In the genomic region with DNA sequence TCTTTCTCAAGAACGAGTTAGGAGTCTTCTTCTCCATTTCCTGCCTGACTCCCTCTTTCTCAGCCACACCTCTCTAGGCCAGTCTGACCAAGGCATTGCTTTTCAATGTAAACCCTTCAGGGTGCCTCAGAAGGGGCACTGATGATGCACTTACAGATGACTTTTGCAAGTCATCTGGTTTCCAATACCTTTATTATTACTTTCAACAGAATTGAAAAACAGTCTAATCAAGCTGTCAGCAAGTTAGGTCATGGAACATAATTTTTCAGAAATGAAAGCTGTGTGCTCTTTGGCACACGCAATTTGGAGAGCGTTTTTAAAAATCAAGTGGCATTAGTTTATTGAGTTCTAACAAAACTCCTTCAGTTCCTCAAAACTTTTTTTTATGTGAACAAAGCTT, we compare ENCODE assay signal across 31 cellular contexts. TPM values are rescaled to one million over a fixed set of nuclear protein-coding genes. Genes with fewer than 3 reads are reported as not detected.
"Had no signal": no experiment of that assay in that cellular context is flagged by ENCODE, and none has a peak within 500 bp of the region (broad histone marks: within the 10 kb centered on the region; RNA-seq: fewer than 3 reads in every experiment).

No MANE protein-coding gene starts in this region.

- H3K4me1 ChIP-seq: gastrocnemius medialis, pancreas, right lobe of liver, stomach, thyroid gland, vagina had no signal

- H3K27ac Mint-ChIP-seq: effector memory CD8-positive, alpha-beta T cell; memory B cell; natural killer cell; progenitor cell of endocrine pancreas had no signal

- H3K4me3 Mint-ChIP-seq: effector memory CD8-positive, alpha-beta T cell; memory B cell; natural killer cell had no signal

- H3K4me1 Mint-ChIP-seq: natural killer cell had no signal

- H3K36me3 Mint-ChIP-seq: memory B cell, natural killer cell had no signal

- H3K36me3 ChIP-seq: gastrocnemius medialis, neutrophil, pancreas, right lobe of liver, stomach, thyroid gland, vagina had no signal

- H3K27ac ChIP-seq: epithelial cell of prostate, gastrocnemius medialis, neutrophil, pancreas, right lobe of liver, stomach, thyroid gland, vagina had no signal

- H3K9me3 ChIP-seq: gastrocnemius medialis, neutrophil, pancreas, right lobe of liver, stomach, thyroid gland, vagina had no signal

- H3K4me3 ChIP-seq: gastrocnemius medialis, lung, pancreas, right lobe of liver, stomach, thyroid gland, vagina had no signal

- H3K9me3 Mint-ChIP-seq: effector memory CD8-positive, alpha-beta T cell; memory B cell; natural killer cell had no signal

- H3K27me3 ChIP-seq: gastrocnemius medialis, pancreas, right lobe of liver, thyroid gland, vagina had no signal

- DNase-seq: cortex of kidney; effector memory CD8-positive, alpha-beta T cell; foreskin fibroblast; gastrocnemius medialis; head of caudate nucleus; kidney; natural killer cell; pancreas; right lobe of liver; small intestine; stimulated activated CD4-positive, alpha-beta T cell treated with anti-CD3 and anti-CD28 coated beads, Interleukin-15, amount 100 ng/mL, for 24 hours; stimulated activated CD4-positive, alpha-beta T cell treated with anti-CD3 and anti-CD28 coated beads, Interleukin-2, amount 100 ng/mL, for 48 hours; stimulated activated naive CD4-positive, alpha-beta T cell treated with Interleukin-2 at 50 U/mL for 16 hours; stomach; thyroid gland; trophoblast cell had no signal

RNA-seq across cellular contexts. Expression of a gene that starts 47.1 kb away (rescaled TPM):
- total RNA-seq: dermis microvascular lymphatic vessel endothelial cell, esophagus mucosa, glomerular endothelial cell, kidney, left lobe of liver, liver, mononuclear cell, natural killer cell, omental fat pad, right lobe of liver, subcutaneous adipose tissue, thyroid gland, ureter had no signal
